5 cellular contexts compared by ENCODE assay signal in genomic region chr2:55143706-55144105, GRCh38.
A peak's percentile ranks its signal among the peaks of the same experiment; 100 is the strongest.
DNase-seq lines count a peak whose midpoint lies in the region; ATAC-seq, FAIRE-seq and TF ChIP-seq lines count a peak whose summit lies in the region.
"Not testable (repeated sequence)": the region's sequence is repeated elsewhere in the genome, so short reads cannot be mapped to it uniquely, and the experiment has no call there.

No MANE protein-coding gene starts in this region.

- not testable (repeated sequence) for H2AK5ac ChIP-seq in H1 (ENCODE audit: low read depth, low read length)

- H2BK5ac ChIP-seq in H1 (ENCODE audit: low read depth, low read length) = not testable (repeated sequence)

- H2BK15ac ChIP-seq in H1 (ENCODE audit: low read length) = not testable (repeated sequence)

- not testable (repeated sequence) for H3K27me3 Mint-ChIP-seq in endothelial cell (ENCODE audit: unreplicated experiment)

- not testable (repeated sequence) for H3K56ac ChIP-seq in H1 (replicated peaks; ENCODE audit: insufficient read length, low read depth, low read length)

- not testable (repeated sequence) for H3K9ac ChIP-seq in K562 (ENCODE audit: insufficient read depth in 1 of 2, low read depth in 2 of 2, low read length in 2 of 2); H1 (replicated peaks in 1 of 4; ENCODE audit: extremely low read depth in 1 of 4, low read depth in 3 of 4, low read length in 3 of 4)

- TF ChIP-seq EP300 in K562 (IDR thresholded peaks at IDR 0.05; ENCODE audit: low read length); H1 (IDR thresholded peaks at IDR 0.05; ENCODE audit: borderline replicate concordance in 1 of 2, low read depth in 2 of 2, low read length in 2 of 2): not testable (repeated sequence)

- FAIRE-seq in K562 (lab: Jason Lieb, UNC); H1 (lab: Jason Lieb, UNC): not testable (repeated sequence)

- TF ChIP-seq RAD21 in K562 (CRISPR knock-in tag; conservative IDR thresholded peaks at IDR 0.05 in 1 of 2, IDR thresholded peaks at IDR 0.05 in 1 of 2); H1 (IDR thresholded peaks at IDR 0.05 in 1 of 2, conservative IDR thresholded peaks at IDR 0.05 in 1 of 2; ENCODE audit: low read depth in 2 of 2, low read length in 2 of 2): not testable (repeated sequence)

- H3K27me3 ChIP-seq in K562 (ENCODE audit: control insufficient read depth in 2 of 2, insufficient read depth in 2 of 2, low read length in 2 of 2); H1 (replicated peaks in 1 of 4; ENCODE audit: control insufficient read depth in 3 of 4, extremely low read depth in 1 of 4, insufficient read depth in 3 of 4, low read length in 3 of 4): not testable (repeated sequence)

- CTCF ChIA-PET in HEK293 (lab: Yijun Ruan, JAX); K562 (lab: Yijun Ruan, JAX; ENCODE audit: low intra/inter-chr PET ratio); H1 (lab: Charles Lee; ENCODE audit: partially characterized antibody): not testable (repeated sequence)

- H3K9me3 Mint-ChIP-seq in endothelial cell (ENCODE audit: unreplicated experiment) = not testable (repeated sequence)

- not testable (repeated sequence) for H4K5ac ChIP-seq in H1 (ENCODE audit: insufficient read length, low read depth, low read length)

- H3K4me1 ChIP-seq in HEK293 (ENCODE audit: control insufficient read depth, insufficient read depth, low read length); H1 (replicated peaks in 1 of 4; ENCODE audit: control insufficient read depth in 3 of 4, insufficient read depth in 4 of 4, low read length in 3 of 4): not testable (repeated sequence)
- peaks cover 24 to 44% of the 10 kb centered on the region in 2 experiments for H3K4me1 ChIP-seq in K562 (replicated peaks in 1 of 2; ENCODE audit: control insufficient read depth in 2 of 2, insufficient read depth in 2 of 2, low read length in 2 of 2)

- not testable (repeated sequence) for H2AFZ ChIP-seq in K562 (ENCODE audit: low read depth, low read length); H1 (ENCODE audit: low read length)

- not testable (repeated sequence) for H2BK20ac ChIP-seq in H1 (ENCODE audit: low read length)

- not testable (repeated sequence) for TF ChIP-seq CTCF in HEK293 (tag by site-specific recombination; IDR thresholded peaks at IDR 0.05); K562 (IDR thresholded peaks at IDR 0.05 in 2 of 3, conservative IDR thresholded peaks at IDR 0.05 in 1 of 3; ENCODE audit: insufficient read depth in 2 of 3, low read depth in 1 of 3, low read length in 3 of 3); H1 (IDR thresholded peaks at IDR 0.05; ENCODE audit: control extremely low read depth in 1 of 3, insufficient read depth in 1 of 3, low read depth in 1 of 3, low read length in 3 of 3); endothelial cell (IDR thresholded peaks at IDR 0.05; ENCODE audit: unreplicated experiment)

- peaks cover 22% of the 10 kb centered on the region for H3K4me1 Mint-ChIP-seq in endothelial cell (ENCODE audit: unreplicated experiment)

- H3K4me3 Mint-ChIP-seq in endothelial cell (ENCODE audit: unreplicated experiment) = not testable (repeated sequence)

- DNase-seq in K562 (ENCODE audit: extremely low read depth in 1 of 4, low spot score in 3 of 4); H1 (ENCODE audit: low read depth in 1 of 2, low spot score in 2 of 2); endothelial cell (ENCODE audit: low spot score): not testable (repeated sequence)

- ATAC-seq in SK-N-SH treated with all-trans-retinoic acid at 6 μM for 48 hours, K562: not testable (repeated sequence)

- H3K4me2 ChIP-seq in K562 (ENCODE audit: insufficient read depth, low read length); H1 (ENCODE audit: insufficient read depth in 1 of 2, low read depth in 2 of 2, low read length in 2 of 2): not testable (repeated sequence)

- not testable (repeated sequence) for TF ChIP-seq POLR2A in K562 (conservative IDR thresholded peaks at IDR 0.05); H1 (IDR thresholded peaks at IDR 0.05; ENCODE audit: control extremely low read depth in 1 of 2, low read depth in 2 of 2, low read length in 2 of 2)

- not testable (repeated sequence) for H3K9me3 ChIP-seq in HEK293 (ENCODE audit: control insufficient read depth, insufficient read depth, low read depth, low read length); K562 (replicated peaks; ENCODE audit: control insufficient read depth, insufficient read depth, low read depth, low read length); H1 (ENCODE audit: insufficient read depth in 2 of 2, low read depth in 1 of 2, low read length in 1 of 2)

- not testable (repeated sequence) for H3K79me1 ChIP-seq in H1 (ENCODE audit: low read depth, low read length)

- not testable (repeated sequence) for H3K14ac ChIP-seq in H1 (ENCODE audit: insufficient read length)

- H4K91ac ChIP-seq in H1 (replicated peaks; ENCODE audit: insufficient read length, low read length) = not testable (repeated sequence)

- H2BK120ac ChIP-seq in H1 (replicated peaks; ENCODE audit: low read depth, low read length) = not testable (repeated sequence)

- H3K27ac Mint-ChIP-seq in endothelial cell (ENCODE audit: unreplicated experiment) = peak overlapping the region; percentile 36

- H3K27ac ChIP-seq in HEK293 (ENCODE audit: extremely low read depth, low read depth, low read length); K562 (ENCODE audit: extremely low read depth, low read depth, low read length); H1 (ENCODE audit: low read depth, low read length): not testable (repeated sequence)

- POLR2A ChIA-PET in HEK293 (lab: Yijun Ruan, JAX); K562 (lab: Yijun Ruan, JAX): not testable (repeated sequence)
- POLR2A ChIA-PET in H1 (lab: Charles Lee; ENCODE audit: partially characterized antibody) = interaction anchor here (1.5 kb wide), 1 partner anchor 12 kb away, joined by 3 read pairs; no protein-coding TSS in a partner anchor

- H3K36me3 Mint-ChIP-seq in endothelial cell (ENCODE audit: low read depth, unreplicated experiment) = not testable (repeated sequence)

- not testable (repeated sequence) for H3K9me1 ChIP-seq in K562 (ENCODE audit: control insufficient read depth, insufficient read depth, low read length)

- H3K36me3 ChIP-seq in HEK293 (ENCODE audit: control insufficient read depth in 2 of 2, insufficient read depth in 1 of 2, low read length in 2 of 2); K562 (ENCODE audit: control insufficient read depth, insufficient read depth, low read length); H1 (ENCODE audit: control insufficient read depth in 2 of 4, insufficient read depth in 4 of 4, low read length in 3 of 4): not testable (repeated sequence)

- not testable (repeated sequence) for H3K23me2 ChIP-seq in H1 (ENCODE audit: low read depth, low read length)

- not testable (repeated sequence) for H3K4ac ChIP-seq in H1 (replicated peaks; ENCODE audit: insufficient read length, low read depth, low read length)

- not testable (repeated sequence) for H2BK12ac ChIP-seq in H1 (ENCODE audit: low read depth, low read length)

- H4K8ac ChIP-seq in H1 (ENCODE audit: extremely low read depth, insufficient read depth, low read length) = not testable (repeated sequence)

- H4K20me1 ChIP-seq in K562 (replicated peaks; ENCODE audit: control insufficient read depth, insufficient read depth, low read length); H1 (replicated peaks in 1 of 2; ENCODE audit: control insufficient read depth in 1 of 2, insufficient read depth in 2 of 2, low read length in 2 of 2): not testable (repeated sequence)

- not testable (repeated sequence) for H3K79me2 ChIP-seq in K562 (ENCODE audit: control insufficient read depth, insufficient read depth, low read length); H1 (ENCODE audit: control insufficient read depth in 1 of 2, insufficient read depth in 2 of 2, low read length in 2 of 2)

- H3K23ac ChIP-seq in H1 (ENCODE audit: insufficient read length) = not testable (repeated sequence)

- not testable (repeated sequence) for BruUV-seq in K562 (replicated peaks; lab: Mats Ljungman, UMichigan)

- not testable (repeated sequence) for H3K18ac ChIP-seq in H1 (ENCODE audit: extremely low read depth, low read length)

- 69% methylated on average over 2 of the region's 2 CpGs for WGBS in K562 (ENCODE audit: insufficient coverage, low coverage, missing lambda C conversion rate)
- WGBS in H1 (ENCODE audit: extremely low coverage in 1 of 2, insufficient coverage in 1 of 2, insufficient read length in 1 of 2, insufficient replicate concordance in 2 of 2, low coverage in 1 of 2, low lambda C conversion rate in 2 of 2, missing lambda C conversion rate in 1 of 2), 2 experiments = 92% methylated on average over 1 of the region's 2 CpGs; no CpG with 5 or more reads in 1 of the 2 experiments

- in situ Hi-C loops in K562 (cut with MboI) = not testable (repeated sequence)

- intact Hi-C loops in K562 (cut with micrococcal nuclease) = loop anchor here (5.0 kb wide), 1 partner anchor 36 kb away; no protein-coding TSS in a partner anchor

- not testable (repeated sequence) for H3K4me3 ChIP-seq in HEK293 (ENCODE audit: low read depth, low read length); K562; H1 (ENCODE audit: extremely low read depth in 1 of 4, insufficient read depth in 2 of 4, low read depth in 3 of 4, low read length in 4 of 4)

TF ChIP-seq in SK-N-SH treated with all-trans-retinoic acid at 6 μM for 48 hours, 23 proteins besides CTCF, POLR2A, EP300 and RAD21:
- TF ChIP-seq ZNF8 (CRISPR knock-in tag; IDR thresholded peaks at IDR 0.05) = peak; percentile 82

TF ChIP-seq in K562, 482 proteins besides CTCF, POLR2A, EP300 and RAD21 (continues in another document):
- TF ChIP-seq HDAC2 (IDR thresholded peaks at IDR 0.05) (peak; percentile 39; the same call in 1 of the 2 replicates), ZNF146 (CRISPR knock-in tag; IDR thresholded peaks at IDR 0.05; ENCODE audit: unreplicated experiment) (peak; percentile 98), ZNF140 (CRISPR knock-in tag; IDR thresholded peaks at IDR 0.05) (0 out of 2 replicates have a peak, but pooled peaks have one; percentile 23), SP1 (CRISPR knock-in tag; IDR thresholded peaks at IDR 0.05) (0 out of 2 replicates have a peak, but pooled peaks have one; percentile 14)

TF ChIP-seq in H1, 55 proteins besides CTCF, POLR2A, EP300 and RAD21:
- TF ChIP-seq KDM1A (IDR thresholded peaks at IDR 0.05; ENCODE audit: borderline replicate concordance, low read length) = 0 out of 2 replicates have a peak, but pooled peaks have one; percentile 49
